21 cellular contexts compared by ENCODE assay signal in genomic region chr4:139153411-139154133, GRCh38. TPM values are rescaled to one million over a fixed set of nuclear protein-coding genes. Genes with fewer than 3 reads are reported as not detected.
DNase-seq lines count a peak whose midpoint lies in the region; ATAC-seq and TF ChIP-seq lines count a peak whose summit lies in the region.
"Had no signal": no experiment of that assay in that cellular context is flagged by ENCODE, and none has a peak within 500 bp of the region (broad histone marks: within the 10 kb centered on the region; RNA-seq: fewer than 3 reads in every experiment).

No MANE protein-coding gene starts in this region.

- no peaks in the 10 kb centered on the region for H3K9me3 Mint-ChIP-seq in WTC11
- H3K9me3 Mint-ChIP-seq: stimulated activated naive CD8-positive, alpha-beta T cell treated with anti-CD3 and anti-CD28 coated beads, Interleukin-15, Interleukin-2, amounts not matched to agents 100 ng/mL and 50 ng/mL, for 24 hours had no signal

- WGBS in hepatocyte (ENCODE audit: low lambda C conversion rate, missing lambda C conversion rate), result 63% methylated on average over 1 of the region's 1 CpG
- WGBS in gastroesophageal sphincter (ENCODE audit: low coverage in 1 of 2), 2 donors, result 100% methylated on average over 1 of the region's 1 CpG

- CTCF ChIA-PET in WTC11 (lab: Charles Lee), result interaction anchor here (0.9 to 2.6 kb wide), 8 partner anchors 9 to 142 kb away, joined by 3 to 17 read pairs (median 6); no protein-coding TSS in a partner anchor

- H3K4me1 Mint-ChIP-seq in WTC11, result peaks cover 68% of the 10 kb centered on the region

- H3K4me2 ChIP-seq in hepatocyte, result peak overlapping the region; percentile 42

- no peak for TF ChIP-seq EP300 in gastroesophageal sphincter (IDR thresholded peaks at IDR 0.05)

- H3K9me2 ChIP-seq in hepatocyte (replicated peaks; ENCODE audit: insufficient read depth), result no peaks in the 10 kb centered on the region

- H3K27ac ChIP-seq in hepatocyte (peak overlapping the region; percentile 56), gastroesophageal sphincter (no peak overlapping the region)
- H3K27ac ChIP-seq: 22Rv1, ascending aorta, C4-2B, esophagus squamous epithelium, HL-60 had no signal

- H3K4me3 ChIP-seq in hepatocyte, result no peak overlapping the region
- no peak overlapping the region for H3K4me3 ChIP-seq in gastroesophageal sphincter
- H3K4me3 ChIP-seq: ascending aorta, esophagus squamous epithelium had no signal

- no peaks in the 10 kb centered on the region for H4K20me1 ChIP-seq in hepatocyte (ENCODE audit: insufficient read depth, poor library complexity, severe bottlenecking)

- H3K4me1 ChIP-seq in hepatocyte (ENCODE audit: insufficient read depth) (peaks cover 17% of the 10 kb centered on the region), gastroesophageal sphincter (peaks cover 0 to 39% (median 7%) of the 10 kb centered on the region in 3 donors)

- H3K4me3 Mint-ChIP-seq in WTC11, result peak overlapping the region; percentile 22
- H3K4me3 Mint-ChIP-seq: stimulated activated naive CD8-positive, alpha-beta T cell treated with anti-CD3 and anti-CD28 coated beads, Interleukin-15, Interleukin-2, amounts not matched to agents 100 ng/mL and 50 ng/mL, for 24 hours; T-helper 17 cell had no signal

- ATAC-seq in WTC11 (peak; percentile 62), gastroesophageal sphincter (no peak), GM19455 (IDR thresholded peaks at IDR 0.05; ENCODE audit: unreplicated experiment) (no peak), GM18873 (IDR thresholded peaks at IDR 0.05; ENCODE audit: low FRiP score, unreplicated experiment) (no peak)
- ATAC-seq: T-helper 17 cell had no signal

- H3K36me3 ChIP-seq in hepatocyte (replicated peaks; ENCODE audit: insufficient read depth, low read depth) (no peaks in the 10 kb centered on the region), gastroesophageal sphincter (no peaks in the 10 kb centered on the region)
- H3K36me3 ChIP-seq: ascending aorta, esophagus squamous epithelium had no signal

- TF ChIP-seq POLR2A in gastroesophageal sphincter (IDR thresholded peaks at IDR 0.05), result no peak

- DNase-seq in DMS53 (lab: John Stamatoyannopoulos, UW), result peak; percentile 4
- DNase-seq in DMS53 treated with DMSO at 0.1 percent for 48 hours (lab: John Stamatoyannopoulos, UW; ENCODE audit: unreplicated experiment), result no peak
- DNase-seq in WTC11 (ENCODE audit: low spot score), result no peak
- no peak for DNase-seq in hepatocyte (ENCODE audit: low spot score)
- peak; percentile 34 for DNase-seq in renal cortical epithelial cell (ENCODE audit: low read depth)
- DNase-seq: activated CD4-positive, CD25-positive, alpha-beta regulatory T cell; activated gamma-delta T cell; DMS79; esophagus squamous epithelium; Kasumi-1; Right ventricle myocardium superior; stimulated activated CD4-positive, alpha-beta T cell treated with anti-CD3 and anti-CD28 coated beads, Interleukin-12 subunit alpha, Interleukin-12 subunit beta, amount 100 ng/mL, for 4 hours; T-helper 17 cell had no signal

- no peaks in the 10 kb centered on the region; the same call in 1 of the 2 replicates for H3K36me3 Mint-ChIP-seq in WTC11

- POLR2A ChIA-PET in WTC11 (lab: Charles Lee), result interaction anchor here (0.5 to 3.2 kb wide), 3 partner anchors 16 to 148 kb away, joined by 3 to 37 read pairs (median 10); partner anchors contain the start of genes ELF2 and NAA15

- no peaks in the 10 kb centered on the region for H3K27me3 Mint-ChIP-seq in WTC11 (ENCODE audit: low read depth)
- H3K27me3 Mint-ChIP-seq: stimulated activated naive CD8-positive, alpha-beta T cell treated with anti-CD3 and anti-CD28 coated beads, Interleukin-15, Interleukin-2, amounts not matched to agents 100 ng/mL and 50 ng/mL, for 24 hours; T-helper 17 cell had no signal

- H3K27me3 ChIP-seq in hepatocyte, result no peaks in the 10 kb centered on the region
- H3K27me3 ChIP-seq in gastroesophageal sphincter, result no peaks in the 10 kb centered on the region
- H3K27me3 ChIP-seq: ascending aorta, esophagus squamous epithelium had no signal

- H3K9me3 ChIP-seq in hepatocyte (ENCODE audit: low read depth) (no peaks in the 10 kb centered on the region), gastroesophageal sphincter (no peaks in the 10 kb centered on the region)
- H3K9me3 ChIP-seq: ascending aorta, esophagus squamous epithelium had no signal

- H3K27ac Mint-ChIP-seq in WTC11, result peak overlapping the region; percentile 97
- H3K27ac Mint-ChIP-seq: stimulated activated naive CD8-positive, alpha-beta T cell treated with anti-CD3 and anti-CD28 coated beads, Interleukin-15, Interleukin-2, amounts not matched to agents 100 ng/mL and 50 ng/mL, for 24 hours; T-helper 17 cell had no signal

- TF ChIP-seq CTCF in WTC11 (IDR thresholded peaks at IDR 0.05) (no peak), hepatocyte (IDR thresholded peaks at IDR 0.05; ENCODE audit: poor library complexity) (no peak), gastroesophageal sphincter (IDR thresholded peaks at IDR 0.05) (no peak)

- no peak overlapping the region for H2AFZ ChIP-seq in hepatocyte

- peaks cover 81% of the 10 kb centered on the region for H3K79me2 ChIP-seq in hepatocyte

TF ChIP-seq in WTC11, 78 proteins besides CTCF, POLR2A, EP300 and RAD21 (continues in another document):
- no peak for TF ChIP-seq ZNF512 (CRISPR knock-in tag; IDR thresholded peaks at IDR 0.05; ENCODE audit: borderline replicate concordance)
- TF ChIP-seq FOXP4 (CRISPR knock-in tag; IDR thresholded peaks at IDR 0.05), result peak; percentile 60; the same call in 1 of the 2 replicates
- no peak for TF ChIP-seq AR (CRISPR knock-in tag; IDR thresholded peaks at IDR 0.05)
- peak; percentile 48; the same call in 1 of the 2 replicates for TF ChIP-seq GABPB1 (CRISPR knock-in tag; IDR thresholded peaks at IDR 0.05)
- peak; percentile 51; the same call in 1 of the 2 replicates for TF ChIP-seq ETV6 (CRISPR knock-in tag; IDR thresholded peaks at IDR 0.05)

RNA-seq across cellular contexts. Expression of gene ELF2, which starts 23.4 kb away (rescaled TPM):
- total RNA-seq in WTC11 (2021) (44.6 to 49.0 TPM (median 44.9 TPM) in 3 replicates), hepatocyte (42.5 and 46.9 TPM in 2 replicates), renal cortical epithelial cell (38.4 and 48.0 TPM in 2 replicates), gastroesophageal sphincter (10 to 100 TPM; 51.2 to 73.0 (median 60.0) TPM)
- polyA plus RNA-seq in hepatocyte, result 23.8 and 33.1 TPM in 2 replicates

Comparison
In these comparisons a context has a peak if more than half of its experiments do, and no peak if none do; other contexts are left out.
1. DNase-seq: peak in DMS53 (single experiment) and renal cortical epithelial cell (single experiment); none in DMS53 treated with DMSO at 0.1 percent for 48 hours (single experiment), WTC11 (single experiment) and hepatocyte (single experiment).